Comparison of ENCODE assay signal across 8 cellular contexts in the genomic region with DNA sequence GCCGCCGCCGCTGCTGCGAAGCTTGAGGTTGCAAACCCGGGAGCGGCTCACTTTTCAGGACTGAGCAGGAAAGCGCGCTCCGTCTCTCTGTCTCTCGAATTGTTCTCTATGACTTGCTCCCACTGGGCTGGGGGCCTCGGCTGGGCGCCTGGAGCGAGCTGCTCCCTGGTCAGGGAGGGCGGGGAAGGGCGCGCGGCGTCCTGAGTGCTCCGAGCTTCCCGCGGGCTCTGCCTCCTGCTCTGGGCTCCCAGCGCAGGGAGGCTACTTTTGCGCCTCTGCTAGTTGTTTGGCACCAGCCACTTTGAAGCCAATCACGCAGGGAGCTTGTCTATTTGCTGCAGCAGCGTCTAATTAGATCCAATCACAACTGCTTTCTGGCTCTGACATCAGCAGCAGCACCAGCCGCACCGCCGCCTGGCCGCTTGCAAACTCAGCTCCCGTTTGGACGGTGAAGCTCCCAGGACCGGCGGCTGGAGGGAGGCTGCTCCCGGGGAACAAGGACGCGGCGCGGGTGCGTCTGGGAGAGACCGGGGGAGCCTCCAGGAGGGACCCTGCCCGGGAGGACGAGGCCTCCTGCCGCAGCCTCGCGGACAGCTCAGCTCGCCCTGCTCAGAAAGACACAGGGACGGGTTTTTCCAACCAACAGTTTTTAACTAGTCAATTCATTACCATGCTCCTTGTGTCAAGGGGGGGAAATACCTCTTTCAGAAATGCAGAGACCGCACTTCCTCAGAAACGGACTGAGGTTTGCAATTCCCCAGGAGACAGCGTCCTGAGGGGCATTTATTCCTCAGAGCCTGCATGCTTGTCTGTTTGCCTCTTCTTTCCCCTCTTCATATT. TPM values are rescaled to one million over a fixed set of nuclear protein-coding genes. Genes with fewer than 3 reads are reported as not detected.
DNase-seq lines count a peak whose midpoint lies in the region; ATAC-seq and TF ChIP-seq lines count a peak whose summit lies in the region.

A gene (minus strand): TSS at position 304 of the 840 bp plus-strand sequence.

- intact Hi-C loops in Right ventricle myocardium inferior (cut with DNase I) = no loop called here
- intact Hi-C loops in cardiac septum (cut with DNase I) = no loop called here
- intact Hi-C loops in vagina (cut with DNase I) = no loop called here

- H3K36me3 ChIP-seq in mesendoderm (ENCODE audit: control insufficient read depth, insufficient read depth, low read length) (no peaks in the 10 kb centered on the region), vagina (no peaks in the 10 kb centered on the region)

- H3K56ac ChIP-seq in mesendoderm (ENCODE audit: low read length) = peak within 1 kb of the TSS; percentile 74

- no peak for TF ChIP-seq CTCF in vagina (IDR thresholded peaks at IDR 0.05)

- no peaks in the 10 kb centered on the region for H3K9me3 ChIP-seq in vagina

- no peak within 1 kb of the TSS for H2BK5ac ChIP-seq in mesendoderm (ENCODE audit: low read length)

- H3K4me3 ChIP-seq in mesendoderm (ENCODE audit: low read length) (no peak within 1 kb of the TSS), vagina (peak within 1 kb of the TSS; percentile 18)

- WGBS in mesendoderm (ENCODE audit: extremely low coverage, insufficient coverage, low lambda C conversion rate) = no CpG with 5 or more reads among the region's 50 CpGs

- H3K79me2 ChIP-seq in mesendoderm (ENCODE audit: control insufficient read depth, insufficient read depth, low read length) = no peaks in the 10 kb centered on the region

- no peak within 1 kb of the TSS for H2BK15ac ChIP-seq in mesendoderm (replicated peaks; ENCODE audit: low read depth)

- H4K5ac ChIP-seq in mesendoderm (ENCODE audit: low read length) = no peak within 1 kb of the TSS

- no peaks in the 10 kb centered on the region for H3K79me1 ChIP-seq in mesendoderm (ENCODE audit: low read length)

- peak within 1 kb of the TSS; percentile 48 for H3K9ac ChIP-seq in mesendoderm (ENCODE audit: low read length)

- peak; percentile 50 for ATAC-seq in Right ventricle myocardium inferior
- peak; percentile 63 for ATAC-seq in HG02763 (IDR thresholded peaks at IDR 0.05; ENCODE audit: unreplicated experiment)
- no peak for ATAC-seq in HG03342 (IDR thresholded peaks at IDR 0.05; ENCODE audit: unreplicated experiment)

- no peak within 1 kb of the TSS for H2BK120ac ChIP-seq in mesendoderm (ENCODE audit: low read depth, low read length)

- no peak within 1 kb of the TSS for H4K8ac ChIP-seq in mesendoderm (ENCODE audit: low read depth, low read length)

- DNase-seq in Right ventricle myocardium inferior (ENCODE audit: missing footprints) (no peak), cardiac septum (ENCODE audit: low spot score) (no peak), NCI-H2107 treated with DMSO at 0.1 percent for 48 hours (lab: John Stamatoyannopoulos, UW; ENCODE audit: unreplicated experiment) (peak; percentile 86), T47D (ENCODE audit: low read depth in 1 of 2, low spot score in 1 of 2) (peak; percentile 68 to 77), mesendoderm (peak; percentile 95), vagina (ENCODE audit: extremely low spot score in 2 of 2) (no peak)

- in situ Hi-C loops in T47D (cut with HindIII; ENCODE audit: low pct_unique_long_range_greater_than_20kb, low sequenced_read_pairs) = no loop called here

- no peak within 1 kb of the TSS for H3K4ac ChIP-seq in mesendoderm (ENCODE audit: low read depth, low read length)

- H3K4me1 ChIP-seq in mesendoderm (ENCODE audit: control insufficient read depth, low read depth, low read length) (no peaks in the 10 kb centered on the region), vagina (peaks cover 16% of the 10 kb centered on the region)

- peak within 1 kb of the TSS; percentile 55 for H3K4me2 ChIP-seq in mesendoderm (ENCODE audit: low read length)

- H3K18ac ChIP-seq in mesendoderm (ENCODE audit: low read length) = no peak within 1 kb of the TSS

- H3K27me3 ChIP-seq in mesendoderm (ENCODE audit: insufficient read depth, low read length, poor library complexity) = peaks cover 9% of the 10 kb centered on the region
- H3K27me3 ChIP-seq in vagina = peaks cover 3% of the 10 kb centered on the region

- TF ChIP-seq POLR2A in vagina (IDR thresholded peaks at IDR 0.05) = no peak

- no peak within 1 kb of the TSS for H2AK5ac ChIP-seq in mesendoderm (ENCODE audit: low read length)

- no peak within 1 kb of the TSS for H3K23ac ChIP-seq in mesendoderm (ENCODE audit: low read length)

- no peak within 1 kb of the TSS for H3K27ac ChIP-seq in mesendoderm (ENCODE audit: low read depth, low read length)
- H3K27ac ChIP-seq in vagina = no peak within 1 kb of the TSS

RNA-seq across cellular contexts. Expression of the gene that starts here (rescaled TPM):
- total RNA-seq in Right ventricle myocardium inferior (0.19 TPM), cardiac septum (not detected), vagina (3.4 TPM)
- polyA plus RNA-seq in mesendoderm (2013, experiment 1 of 2) = 0.76 TPM
- polyA plus RNA-seq in mesendoderm (2013, experiment 2 of 2) = 0.70 TPM

Comparison
In these comparisons a context has a peak if more than half of its experiments do, and no peak if none do; other contexts are left out.
1. Peak in ATAC-seq in Right ventricle myocardium inferior; RNA of the gene not detected or under 1 TPM.
2. DNase-seq: peak in NCI-H2107 treated with DMSO at 0.1 percent for 48 hours (single experiment), T47D (2 of 2) and mesendoderm (single experiment); none in Right ventricle myocardium inferior (single experiment), cardiac septum (single experiment) and vagina (0 of 2).